26 cellular contexts compared by ENCODE assay signal in the genomic region with DNA sequence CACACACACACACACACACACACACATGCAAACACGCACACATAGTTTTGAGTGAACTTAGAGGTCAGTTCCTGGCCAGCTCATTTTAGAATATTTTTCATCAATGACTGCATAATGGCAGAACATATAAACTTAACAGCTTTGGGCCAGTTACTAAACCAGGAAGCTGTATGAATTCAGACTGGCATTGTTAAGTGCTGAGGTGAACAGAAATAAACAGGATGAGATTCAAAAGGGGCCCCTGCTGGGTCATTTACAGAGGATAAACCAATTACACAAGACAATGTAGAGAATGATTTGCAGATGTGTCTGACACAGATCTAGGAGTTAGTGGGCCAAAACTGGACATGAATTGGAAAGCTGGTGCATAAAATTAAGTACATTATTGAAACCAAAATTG. TPM values are rescaled to one million over a fixed set of nuclear protein-coding genes. Genes with fewer than 3 reads are reported as not detected.
DNase-seq lines count a peak whose midpoint lies in the region; ATAC-seq and TF ChIP-seq lines count a peak whose summit lies in the region.
"Had no signal": no experiment of that assay in that cellular context is flagged by ENCODE, and none has a peak within 500 bp of the region (broad histone marks: within the 10 kb centered on the region; RNA-seq: fewer than 3 reads in every experiment).

No MANE protein-coding gene starts in this region.

- peak; percentile 49 for DNase-seq in EL
- DNase-seq in NCI-H1417 treated with DMSO at 0.1 percent for 48 hours (lab: John Stamatoyannopoulos, UW) = peak; percentile 91
- DNase-seq in NCI-H748 treated with DMSO at 0.1 percent for 48 hours (lab: John Stamatoyannopoulos, UW) = peak; percentile 100
- DNase-seq in endothelial cell (ENCODE audit: low spot score) = no peak
- DNase-seq in upper lobe of left lung = no peak
- DNase-seq in LoVo (ENCODE audit: low spot score) = no peak
- DNase-seq: activated CD4-positive, alpha-beta T cell treated with anti-CD3 and anti-CD28 coated beads for 1 hour; activated CD8-positive, alpha-beta memory T cell treated with anti-CD3 and anti-CD28 coated beads for 24 hours; activated naive CD4-positive, alpha-beta T cell; activated T-cell treated with anti-CD3 and anti-CD28 coated beads, Interleukin-2, amount 50 U/mL, for 24 hours; CD4-positive, alpha-beta memory T cell; cortex of kidney; DMS79 treated with DMSO at 0.1 percent for 48 hours; glutamatergic neuron; IMR-90; NCI-H226; nucleus accumbens; T1000 had no signal

- H3K4me1 Mint-ChIP-seq in endothelial cell (ENCODE audit: unreplicated experiment) = peaks cover 14% of the 10 kb centered on the region
- H3K4me1 Mint-ChIP-seq: CD4-positive, alpha-beta memory T cell; memory B cell; stimulated activated memory B cell treated with anti-CD40 and anti-IgM and Interleukin-4, amounts not matched to agents 10 μg/mL and 1 μg/mL and 100 μg/mL, for 72 hours had no signal

- no peaks in the 10 kb centered on the region for H3K36me3 ChIP-seq in upper lobe of left lung
- H3K36me3 ChIP-seq: thoracic aorta had no signal

- H3K4me1 ChIP-seq in upper lobe of left lung = no peaks in the 10 kb centered on the region

- no peak for TF ChIP-seq POLR2A in upper lobe of left lung (IDR thresholded peaks at IDR 0.05)

- peaks cover 2% of the 10 kb centered on the region for H3K27me3 Mint-ChIP-seq in endothelial cell (ENCODE audit: unreplicated experiment)
- H3K27me3 Mint-ChIP-seq: activated T-cell treated with anti-CD3 and anti-CD28 coated beads, Interleukin-2, amount 50 U/mL, for 24 hours; CD4-positive, alpha-beta memory T cell; memory B cell; stimulated activated memory B cell treated with anti-CD40 and anti-IgM and Interleukin-4, amounts not matched to agents 10 μg/mL and 1 μg/mL and 100 μg/mL, for 72 hours had no signal

- TF ChIP-seq EP300 in upper lobe of left lung (IDR thresholded peaks at IDR 0.05) = no peak

- 32 to 42% methylated on average over 1 of the region's 1 CpG for WGBS in upper lobe of left lung, 2 donors

- H3K9me3 Mint-ChIP-seq in endothelial cell (ENCODE audit: unreplicated experiment) = peaks cover 10% of the 10 kb centered on the region

- peaks cover 0 to 10% (median 4%) of the 10 kb centered on the region in 4 donors for H3K9me3 ChIP-seq in upper lobe of left lung
- H3K9me3 ChIP-seq: thoracic aorta had no signal

- TF ChIP-seq CTCF in endothelial cell (IDR thresholded peaks at IDR 0.05; ENCODE audit: unreplicated experiment) (no peak), upper lobe of left lung (IDR thresholded peaks at IDR 0.05) (no peak)

- ATAC-seq in upper lobe of left lung (ENCODE audit: low FRiP score in 2 of 2) (no peak), GM21737 (IDR thresholded peaks at IDR 0.05; ENCODE audit: unreplicated experiment) (no peak), GM21423 (IDR thresholded peaks at IDR 0.05; ENCODE audit: unreplicated experiment) (no peak)
- ATAC-seq: stimulated activated memory B cell treated with anti-CD40 and anti-IgM and Interleukin-4, amounts not matched to agents 10 μg/mL and 1 μg/mL and 100 μg/mL, for 72 hours had no signal

- no peaks in the 10 kb centered on the region for H3K36me3 Mint-ChIP-seq in endothelial cell (ENCODE audit: low read depth, unreplicated experiment)
- H3K36me3 Mint-ChIP-seq: CD4-positive, alpha-beta memory T cell; memory B cell; stimulated activated memory B cell treated with anti-CD40 and anti-IgM and Interleukin-4, amounts not matched to agents 10 μg/mL and 1 μg/mL and 100 μg/mL, for 72 hours had no signal

- no peak overlapping the region for H3K4me3 Mint-ChIP-seq in endothelial cell (ENCODE audit: unreplicated experiment)
- H3K4me3 Mint-ChIP-seq: activated T-cell treated with anti-CD3 and anti-CD28 coated beads, Interleukin-2, amount 50 U/mL, for 24 hours; CD4-positive, alpha-beta memory T cell; memory B cell; stimulated activated memory B cell treated with anti-CD40 and anti-IgM and Interleukin-4, amounts not matched to agents 10 μg/mL and 1 μg/mL and 100 μg/mL, for 72 hours had no signal

- peak overlapping the region; percentile 36 for H3K27ac Mint-ChIP-seq in endothelial cell (ENCODE audit: unreplicated experiment)
- H3K27ac Mint-ChIP-seq: activated T-cell treated with anti-CD3 and anti-CD28 coated beads, Interleukin-2, amount 50 U/mL, for 24 hours; CD4-positive, alpha-beta memory T cell; memory B cell; stimulated activated memory B cell treated with anti-CD40 and anti-IgM and Interleukin-4, amounts not matched to agents 10 μg/mL and 1 μg/mL and 100 μg/mL, for 72 hours had no signal

- no peak overlapping the region for H3K27ac ChIP-seq in upper lobe of left lung
- H3K27ac ChIP-seq: thoracic aorta had no signal

- no peaks in the 10 kb centered on the region for H3K27me3 ChIP-seq in upper lobe of left lung

- no peak overlapping the region for H3K4me3 ChIP-seq in upper lobe of left lung
- H3K4me3 ChIP-seq: smooth muscle cell, thoracic aorta had no signal

RNA-seq across cellular contexts. Expression of a gene that starts 44.6 kb away (rescaled TPM):
- total RNA-seq in endothelial cell (ENCODE audit: unreplicated experiment) (2.2 TPM), upper lobe of left lung (not detected)
- total RNA-seq: CD4-positive, alpha-beta memory T cell; IMR-90; MCF 10A; myocyte; smooth muscle cell; thoracic aorta had no signal

Comparison
In these comparisons a context has a peak if more than half of its experiments do, and no peak if none do; other contexts are left out.
1. DNase-seq: peak in EL (single experiment), NCI-H1417 treated with DMSO at 0.1 percent for 48 hours (single experiment) and NCI-H748 treated with DMSO at 0.1 percent for 48 hours (single experiment); none in endothelial cell (single experiment), upper lobe of left lung (0 of 2) and LoVo (single experiment).